ENCODE assay signal across 28 cellular contexts in the genomic region with DNA sequence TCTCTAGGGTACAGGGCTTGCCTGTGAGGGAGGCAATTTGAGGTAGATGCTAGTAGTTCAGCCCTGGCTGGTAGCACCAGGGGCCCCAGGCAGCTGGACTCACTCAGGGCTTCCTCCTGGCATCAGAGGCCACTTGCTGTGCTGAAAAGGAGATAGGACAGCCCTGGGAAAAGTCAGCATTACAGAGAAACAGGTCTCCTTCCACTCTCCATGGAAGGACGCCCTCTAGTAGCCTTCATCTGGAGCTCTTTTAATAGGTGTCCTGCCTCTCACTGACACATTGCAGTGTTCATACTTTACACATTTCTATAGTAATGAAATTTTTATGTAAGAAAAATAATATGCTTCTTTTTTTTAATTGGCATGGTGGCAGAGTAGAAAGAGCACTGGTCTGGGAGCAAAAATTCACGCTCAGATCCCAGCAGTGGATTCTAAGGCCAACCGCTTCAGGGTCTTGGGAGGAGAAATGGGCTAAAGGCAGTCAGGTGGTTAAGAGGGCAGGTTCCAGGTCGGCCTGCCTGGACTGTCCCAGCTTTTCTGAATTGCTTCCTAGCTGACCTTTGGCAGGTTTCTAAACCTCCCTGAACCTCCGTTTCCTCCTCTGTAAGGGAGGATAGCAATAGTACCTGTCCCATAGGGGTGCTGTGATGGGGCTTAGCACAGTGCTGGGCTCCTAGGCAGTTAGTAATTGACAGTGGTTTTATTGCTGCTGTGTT.
"Had no signal": no experiment of that assay in that cellular context is flagged by ENCODE, and none has a peak within 500 bp of the region (broad histone marks: within the 10 kb centered on the region; RNA-seq: fewer than 3 reads in every experiment).

No MANE protein-coding gene starts in this region.

- H3K4me3 ChIP-seq: adrenal gland, esophagus muscularis mucosa, heart left ventricle, lower lobe of right lung, thoracic aorta, uterus had no signal

- H3K27ac Mint-ChIP-seq: activated CD4-positive, alpha-beta T cell treated with anti-CD3 and anti-CD28 coated beads for 36 hours; activated naive CD8-positive, alpha-beta T cell treated with anti-CD3 and anti-CD28 coated beads for 36 hours; activated T-cell treated with anti-CD3 and anti-CD28 coated beads, Interleukin-2, amount 50 U/mL, for 72 hours; dendritic cell treated with granulocyte-macrophage colony-stimulating factor and Interleukin-4, amounts not matched to agents 40 ng/mL and 50 ng/mL, for 4 days; nephron; stimulated activated effector memory CD8-positive, alpha-beta T cell treated with anti-CD3 and anti-CD28 coated beads, Interleukin-12 subunit alpha, Interleukin-12 subunit beta, amount 100 ng/mL, for 72 hours; stimulated activated naive CD8-positive, alpha-beta T cell treated with anti-CD3 and anti-CD28 coated beads, Interleukin-15, Interleukin-2, amounts not matched to agents 100 ng/mL and 50 ng/mL, for 24 hours; T-helper 2 cell treated with Interferon-gamma antibody and Interleukin-4, amounts not matched to agents 5 μg/mL and 100 μg/mL, for 36 hours had no signal

- H3K27me3 ChIP-seq: adrenal gland, esophagus muscularis mucosa, foreskin keratinocyte, heart left ventricle, uterus had no signal

- H3K36me3 ChIP-seq: uterus had no signal

- H3K9me3 ChIP-seq: adrenal gland, esophagus muscularis mucosa, heart left ventricle, lower lobe of right lung, thoracic aorta, uterus had no signal

- H3K9me3 Mint-ChIP-seq: activated naive CD8-positive, alpha-beta T cell treated with anti-CD3 and anti-CD28 coated beads for 36 hours; activated T-cell treated with anti-CD3 and anti-CD28 coated beads, Interleukin-2, amount 50 U/mL, for 72 hours; brain; dendritic cell treated with granulocyte-macrophage colony-stimulating factor and Interleukin-4, amounts not matched to agents 40 ng/mL and 50 ng/mL, for 4 days; nephron; stimulated activated effector memory CD8-positive, alpha-beta T cell treated with anti-CD3 and anti-CD28 coated beads, Interleukin-12 subunit alpha, Interleukin-12 subunit beta, amount 100 ng/mL, for 72 hours; stimulated activated naive CD8-positive, alpha-beta T cell treated with anti-CD3 and anti-CD28 coated beads, Interleukin-15, Interleukin-2, amounts not matched to agents 100 ng/mL and 50 ng/mL, for 24 hours; T-cell; T-helper 2 cell treated with Interferon-gamma antibody and Interleukin-4, amounts not matched to agents 5 μg/mL and 100 μg/mL, for 36 hours had no signal

- H3K4me1 ChIP-seq: adrenal gland, esophagus muscularis mucosa, foreskin keratinocyte, heart left ventricle, lower lobe of right lung, uterus had no signal

- H3K4me3 Mint-ChIP-seq: activated CD4-positive, alpha-beta T cell treated with anti-CD3 and anti-CD28 coated beads for 36 hours; activated naive CD8-positive, alpha-beta T cell treated with anti-CD3 and anti-CD28 coated beads for 36 hours; activated T-cell treated with anti-CD3 and anti-CD28 coated beads, Interleukin-2, amount 50 U/mL, for 72 hours; brain; dendritic cell treated with granulocyte-macrophage colony-stimulating factor and Interleukin-4, amounts not matched to agents 40 ng/mL and 50 ng/mL, for 4 days; nephron; stimulated activated effector memory CD8-positive, alpha-beta T cell treated with anti-CD3 and anti-CD28 coated beads, Interleukin-12 subunit alpha, Interleukin-12 subunit beta, amount 100 ng/mL, for 72 hours; stimulated activated naive CD8-positive, alpha-beta T cell treated with anti-CD3 and anti-CD28 coated beads, Interleukin-15, Interleukin-2, amounts not matched to agents 100 ng/mL and 50 ng/mL, for 24 hours; T-cell; T-helper 2 cell treated with Interferon-gamma antibody and Interleukin-4, amounts not matched to agents 5 μg/mL and 100 μg/mL, for 36 hours had no signal

- DNase-seq: activated CD4-positive, alpha-beta T cell treated with anti-CD3 and anti-CD28 coated beads for 36 hours; activated CD4-positive, alpha-beta T cell treated with anti-CD3 and anti-CD28 coated beads, Interleukin-2, amount 50 U/mL, for 4 hours; activated CD4-positive, CD25-positive, alpha-beta regulatory T cell; activated naive CD4-positive, alpha-beta T cell; activated naive CD8-positive, alpha-beta T cell treated with anti-CD3 and anti-CD28 coated beads for 36 hours; activated T-cell treated with anti-CD3 and anti-CD28 coated beads for 4 hours; activated T-cell treated with anti-CD3 and anti-CD28 coated beads, Interleukin-2, amount 50 U/mL, for 72 hours; adrenal gland; aorta; caudate nucleus; foreskin keratinocyte; heart left ventricle; hypothalamus; lower lobe of right lung; mesenchymal stem cell; small intestine; stimulated activated CD4-positive, alpha-beta T cell treated with anti-CD3 and anti-CD28 coated beads, Interleukin-4, amount 100 ng/mL, for 24 hours; T-cell; trophoblast cell; uterus had no signal

- H3K27ac ChIP-seq: adrenal gland, esophagus muscularis mucosa, foreskin keratinocyte, heart left ventricle, lower lobe of right lung, thoracic aorta, uterus had no signal

- H3K4me1 Mint-ChIP-seq: brain had no signal

- H3K27me3 Mint-ChIP-seq: activated CD4-positive, alpha-beta T cell treated with anti-CD3 and anti-CD28 coated beads for 36 hours; activated naive CD8-positive, alpha-beta T cell treated with anti-CD3 and anti-CD28 coated beads for 36 hours; dendritic cell treated with granulocyte-macrophage colony-stimulating factor and Interleukin-4, amounts not matched to agents 40 ng/mL and 50 ng/mL, for 4 days; stimulated activated naive CD8-positive, alpha-beta T cell treated with anti-CD3 and anti-CD28 coated beads, Interleukin-15, Interleukin-2, amounts not matched to agents 100 ng/mL and 50 ng/mL, for 24 hours; T-cell had no signal
